ENCODE assay signal across 8 cellular contexts in the genomic region with DNA sequence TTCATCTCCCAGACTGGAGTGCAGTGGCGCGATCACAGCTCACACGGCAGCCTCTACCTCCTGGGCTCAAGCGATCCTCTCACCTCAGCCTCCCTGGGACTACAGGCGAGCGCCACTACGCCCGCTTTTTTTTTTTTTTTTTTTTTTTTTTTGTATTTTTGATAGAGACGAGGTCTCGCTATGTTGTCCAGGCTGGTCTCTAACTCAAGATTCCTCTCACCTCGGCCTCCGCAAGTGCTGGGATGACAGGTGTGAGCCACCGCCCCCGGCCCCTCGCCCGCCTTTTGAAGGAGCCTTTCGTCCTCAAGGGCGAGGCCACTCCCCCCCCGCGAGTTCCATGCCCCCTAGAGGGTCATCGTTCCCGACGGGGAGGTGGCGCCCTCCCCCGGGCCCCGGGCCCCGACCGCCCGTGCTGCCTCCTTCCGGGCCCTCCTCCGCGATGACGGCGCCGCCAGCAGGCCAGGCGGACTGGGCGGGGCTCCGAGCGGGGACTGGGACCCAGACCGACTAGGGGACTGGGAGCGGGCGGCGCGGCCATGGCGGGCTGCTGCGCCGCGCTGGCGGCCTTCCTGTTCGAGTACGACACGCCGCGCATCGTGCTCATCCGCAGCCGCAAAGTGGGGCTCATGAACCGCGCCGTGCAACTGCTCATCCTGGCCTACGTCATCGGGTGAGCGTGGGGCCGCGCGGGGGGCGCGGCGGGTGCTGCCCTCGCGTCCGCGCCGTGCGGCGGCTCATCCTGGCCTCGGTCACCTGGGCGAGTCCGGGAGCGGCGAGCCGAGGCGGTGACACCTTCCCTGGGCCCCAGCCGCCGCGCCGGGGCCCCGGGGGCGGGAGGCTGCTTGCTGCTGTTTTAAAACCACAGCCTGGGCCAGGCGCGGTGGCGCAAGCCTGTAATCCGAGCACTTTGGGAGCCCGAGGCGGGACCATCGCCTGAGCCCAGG. TPM values are rescaled to one million over a fixed set of nuclear protein-coding genes. Genes with fewer than 3 reads are reported as not detected.
DNase-seq lines count a peak whose midpoint lies in the region; ATAC-seq and TF ChIP-seq lines count a peak whose summit lies in the region.

A gene with protein sequence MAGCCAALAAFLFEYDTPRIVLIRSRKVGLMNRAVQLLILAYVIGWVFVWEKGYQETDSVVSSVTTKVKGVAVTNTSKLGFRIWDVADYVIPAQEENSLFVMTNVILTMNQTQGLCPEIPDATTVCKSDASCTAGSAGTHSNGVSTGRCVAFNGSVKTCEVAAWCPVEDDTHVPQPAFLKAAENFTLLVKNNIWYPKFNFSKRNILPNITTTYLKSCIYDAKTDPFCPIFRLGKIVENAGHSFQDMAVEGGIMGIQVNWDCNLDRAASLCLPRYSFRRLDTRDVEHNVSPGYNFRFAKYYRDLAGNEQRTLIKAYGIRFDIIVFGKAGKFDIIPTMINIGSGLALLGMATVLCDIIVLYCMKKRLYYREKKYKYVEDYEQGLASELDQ (plus strand): TSS at position 501 of the 944 bp plus-strand sequence. CDS start 36 bp downstream, at position 537.

- TF ChIP-seq CTCF in GM13977 (IDR thresholded peaks at IDR 0.05; ENCODE audit: extremely low read depth, insufficient read depth, missing control alignments) (peak; percentile 57), retinal pigment epithelial cell (conservative IDR thresholded peaks at IDR 0.05; ENCODE audit: low read depth, low read length) (no peak)

- DNase-seq in GM13977 (ENCODE audit: low spot score), result peak; percentile 94
- peak; percentile 80 for DNase-seq in NCI-H1436 (lab: John Stamatoyannopoulos, UW)
- peak; percentile 22 to 89 (median 76) for DNase-seq in anterior cingulate cortex (lab: John Stamatoyannopoulos, UW)
- DNase-seq in hepatic stellate cell (ENCODE audit: low spot score), result peak; percentile 80
- DNase-seq in retinal pigment epithelial cell (ENCODE audit: low read depth), result no peak
- DNase-seq in SKM-1 (lab: John Stamatoyannopoulos, UW; ENCODE audit: unreplicated experiment), result no peak

- ATAC-seq in HG02798 (IDR thresholded peaks at IDR 0.05; ENCODE audit: poor library complexity, unreplicated experiment), result peak; percentile 90

- intact Hi-C loops in T-helper 2 cell treated with Interferon-gamma antibody and Interleukin-4, amounts not matched to agents 100 ng/mL and 5 ng/mL, for 36 hours (cut with micrococcal nuclease), result loop anchor here (1.0 to 5.0 kb wide), 3 partner anchors 13 to 193 kb away; a partner anchor contains a TSS

- in situ Hi-C loops in GM13977 (cut with MboI; ENCODE audit: low pct_unique_long_range_greater_than_20kb, low sequenced_read_pairs, unreplicated experiment), result no loop called here

- peak within 1 kb of the TSS; percentile 54 for H3K4me3 ChIP-seq in retinal pigment epithelial cell (ENCODE audit: low read length)

RNA-seq across cellular contexts. Expression of the gene that starts here (rescaled TPM):
- total RNA-seq in T-helper 2 cell treated with Interferon-gamma antibody and Interleukin-4, amounts not matched to agents 100 ng/mL and 5 ng/mL, for 36 hours, result 45.5 and 47.0 TPM in 2 replicates

Comparison
In these comparisons a context has a peak if more than half of its experiments do, and no peak if none do; other contexts are left out.
1. DNase-seq: peak in GM13977 (single experiment), NCI-H1436 (single experiment), anterior cingulate cortex (58 of 58) and hepatic stellate cell (single experiment); none in retinal pigment epithelial cell (single experiment) and SKM-1 (single experiment).